In the genomic region with DNA sequence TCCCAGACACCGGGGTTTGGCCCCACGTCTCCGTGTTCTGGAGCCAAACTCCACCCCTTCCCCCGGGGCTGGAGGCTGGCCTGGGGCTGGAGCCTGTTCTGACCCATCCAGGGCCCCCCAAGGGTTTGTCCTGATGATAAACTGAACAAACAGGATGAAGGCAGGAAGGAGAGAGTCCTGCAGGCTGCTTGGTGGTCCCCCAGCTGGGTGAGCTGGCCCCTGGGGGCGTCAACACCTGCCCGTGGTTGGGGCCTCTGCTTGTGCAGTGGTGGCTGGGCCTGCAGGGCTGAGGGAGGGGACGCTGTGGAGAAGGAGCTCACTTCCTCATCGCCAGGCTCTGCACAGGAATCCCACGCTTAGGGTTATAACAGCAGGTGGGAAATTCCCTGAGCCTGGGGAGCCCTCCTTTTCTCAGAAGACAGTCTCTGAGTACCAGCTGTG, we compare ENCODE assay signal across 8 cellular contexts. TPM values are rescaled to one million over a fixed set of nuclear protein-coding genes. Genes with fewer than 3 reads are reported as not detected.
DNase-seq lines count a peak whose midpoint lies in the region; ATAC-seq and TF ChIP-seq lines count a peak whose summit lies in the region.

No MANE protein-coding gene starts in this region.

- TF ChIP-seq CTCF in tibial artery (IDR thresholded peaks at IDR 0.05) = no peak

- peaks cover 0 to 5% (median 0%) of the 10 kb centered on the region in 3 donors for H3K36me3 ChIP-seq in tibial artery

- no peaks in the 10 kb centered on the region for H3K9me3 ChIP-seq in tibial artery

- intact Hi-C loops in tibial artery (cut with DNase I; ENCODE audit: low total_unique reads) = no loop called here

- DNase-seq in activated CD4-positive, alpha-beta memory T cell treated with anti-CD3 and anti-CD28 coated beads, Interleukin-2, amount 10 ng/mL, durations not matched to agents 7 days and 5 days = peak; percentile 26
- DNase-seq in immature natural killer cell (peak in 1 of 3 donors; percentile 18), tibial artery (no peak), medulla oblongata (ENCODE audit: extremely low spot score) (no peak), NCI-H524 (lab: John Stamatoyannopoulos, UW) (no peak), cerebellar cortex (ENCODE audit: low spot score) (no peak)

- no peaks in the 10 kb centered on the region for H3K27me3 Mint-ChIP-seq in activated CD4-positive, alpha-beta memory T cell treated with anti-CD3 and anti-CD28 coated beads, Interleukin-2, amount 10 ng/mL, durations not matched to agents 7 days and 5 days
- H3K27me3 Mint-ChIP-seq in immature natural killer cell (ENCODE audit: low read depth in 3 of 3) = peaks cover 0 to 7% (median 6%) of the 10 kb centered on the region in 3 donors

- peaks cover 0 to 24% (median 9%) of the 10 kb centered on the region in 4 donors for H3K4me1 ChIP-seq in tibial artery

- H3K4me3 Mint-ChIP-seq in activated CD4-positive, alpha-beta memory T cell treated with anti-CD3 and anti-CD28 coated beads, Interleukin-2, amount 10 ng/mL, durations not matched to agents 7 days and 5 days = peak overlapping the region; percentile 85
- H3K4me3 Mint-ChIP-seq in immature natural killer cell = peak overlapping the region; percentile 36 to 97 (median 92)

- CTCF ChIA-PET in activated CD4-positive, alpha-beta memory T cell treated with anti-CD3 and anti-CD28 coated beads, Interleukin-2, amount 10 ng/mL, durations not matched to agents 7 days and 5 days (lab: Charles Lee) = interaction anchor here (3.5 kb wide), 1 partner anchor 25 kb away, joined by 14 read pairs; no protein-coding TSS in a partner anchor

- no peaks in the 10 kb centered on the region for H3K36me3 Mint-ChIP-seq in activated CD4-positive, alpha-beta memory T cell treated with anti-CD3 and anti-CD28 coated beads, Interleukin-2, amount 10 ng/mL, durations not matched to agents 7 days and 5 days (ENCODE audit: low read depth)
- H3K36me3 Mint-ChIP-seq in immature natural killer cell = no peaks in the 10 kb centered on the region

- H3K4me3 ChIP-seq in tibial artery = peak overlapping the region; percentile 38 to 48

- ATAC-seq in GM19025 (IDR thresholded peaks at IDR 0.05; ENCODE audit: low read depth, unreplicated experiment) (peak; percentile 25), HG03108 (IDR thresholded peaks at IDR 0.05; ENCODE audit: unreplicated experiment) (peak; percentile 31)

- H3K27ac ChIP-seq in tibial artery = no peak overlapping the region

- H3K9me3 Mint-ChIP-seq in activated CD4-positive, alpha-beta memory T cell treated with anti-CD3 and anti-CD28 coated beads, Interleukin-2, amount 10 ng/mL, durations not matched to agents 7 days and 5 days = no peaks in the 10 kb centered on the region
- H3K9me3 Mint-ChIP-seq in immature natural killer cell = no peaks in the 10 kb centered on the region

- peaks cover 0 to 8% of the 10 kb centered on the region in 2 donors for H3K27me3 ChIP-seq in tibial artery

- peaks cover 37% of the 10 kb centered on the region for H3K4me1 Mint-ChIP-seq in activated CD4-positive, alpha-beta memory T cell treated with anti-CD3 and anti-CD28 coated beads, Interleukin-2, amount 10 ng/mL, durations not matched to agents 7 days and 5 days
- peaks cover 46% of the 10 kb centered on the region in 2 donors for H3K4me1 Mint-ChIP-seq in immature natural killer cell

- peak overlapping the region; percentile 40 for H3K27ac Mint-ChIP-seq in activated CD4-positive, alpha-beta memory T cell treated with anti-CD3 and anti-CD28 coated beads, Interleukin-2, amount 10 ng/mL, durations not matched to agents 7 days and 5 days
- peak overlapping the region in 4 of 6 donors; percentile 70 to 92 (median 82) for H3K27ac Mint-ChIP-seq in immature natural killer cell

- POLR2A ChIA-PET in activated CD4-positive, alpha-beta memory T cell treated with anti-CD3 and anti-CD28 coated beads, Interleukin-2, amount 10 ng/mL, durations not matched to agents 7 days and 5 days (lab: Charles Lee) = interaction anchor here (1.0 to 1.5 kb wide), 2 partner anchors 25 to 27 kb away, joined by 3 to 5 read pairs; no protein-coding TSS in a partner anchor

RNA-seq across cellular contexts. Expression of gene SH3TC1, which starts 2.3 kb away (rescaled TPM):
- 10 to 100 TPM; 16.8 to 19.5 TPM for total RNA-seq in activated CD4-positive, alpha-beta memory T cell treated with anti-CD3 and anti-CD28 coated beads, Interleukin-2, amount 10 ng/mL, durations not matched to agents 7 days and 5 days
- polyA plus RNA-seq in immature natural killer cell = 10 to 100 TPM in 1 of 3 donors, 1 to 10 TPM in 2; 3.4 to 18.1 (median 4.2) TPM

RNA-seq across cellular contexts. Expression of gene ABLIM2, which starts 42.7 kb away (rescaled TPM):
- total RNA-seq in activated CD4-positive, alpha-beta memory T cell treated with anti-CD3 and anti-CD28 coated beads, Interleukin-2, amount 10 ng/mL, durations not matched to agents 7 days and 5 days = under 1 TPM in 1 of 2 experiments, not detected in 1; 0.13 TPM
- polyA plus RNA-seq in immature natural killer cell = 1 to 10 TPM in 1 of 3 donors, under 1 TPM in 2; 0.27 to 4.1 (median 0.43) TPM
